8 cellular contexts compared by ENCODE assay signal in genomic region chr10:101066890-101067355, GRCh38. TPM values are rescaled to one million over a fixed set of nuclear protein-coding genes. Genes with fewer than 3 reads are reported as not detected.
DNase-seq lines count a peak whose midpoint lies in the region; ATAC-seq and TF ChIP-seq lines count a peak whose summit lies in the region.

No MANE protein-coding gene starts in this region.

- H3K27ac ChIP-seq in transverse colon, result peak overlapping the region; percentile 84 to 89 (median 86)

- CTCF ChIA-PET in activated naive CD4-positive, alpha-beta T cell treated with anti-CD3 and anti-CD28 coated beads for 36 hours (lab: Charles Lee), result interaction anchor here (0.6 to 13.7 kb wide), 15 partner anchors 8 to 714 kb away, joined by 3 to 326 read pairs (median 4); partner anchors contain the start of genes PDZD7 and SFXN3
- CTCF ChIA-PET in GM10248 (lab: Yijun Ruan, JAX), result interaction anchor here (0.8 to 23.4 kb wide), 8 partner anchors 9 to 75 kb away, joined by 3 to 855 read pairs (median 17); partner anchors contain the start of genes PDZD7 and SFXN3

- H3K27me3 Mint-ChIP-seq in activated naive CD4-positive, alpha-beta T cell treated with anti-CD3 and anti-CD28 coated beads for 36 hours (ENCODE audit: low read depth), result peaks cover 38% of the 10 kb centered on the region

- no peak for ATAC-seq in activated naive CD4-positive, alpha-beta T cell treated with anti-CD3 and anti-CD28 coated beads, Interleukin-2, amount 50 U/mL, for 72 hours
- ATAC-seq in left colon, result peak; percentile 4

- WGBS in transverse colon (ENCODE audit: low coverage in 1 of 2), 2 donors, result 1 to 3% methylated on average over 10 to 31 of the region's 31 CpGs

- H3K36me3 Mint-ChIP-seq in activated naive CD4-positive, alpha-beta T cell treated with anti-CD3 and anti-CD28 coated beads for 36 hours (ENCODE audit: low read depth), result no peaks in the 10 kb centered on the region
- H3K36me3 Mint-ChIP-seq in activated naive CD4-positive, alpha-beta T cell treated with anti-CD3 and anti-CD28 coated beads, Interleukin-2, amount 50 U/mL, for 72 hours, result no peaks in the 10 kb centered on the region

- H3K4me3 Mint-ChIP-seq in activated naive CD4-positive, alpha-beta T cell treated with anti-CD3 and anti-CD28 coated beads for 36 hours, result peak overlapping the region; percentile 66

- intact Hi-C loops in activated naive CD4-positive, alpha-beta T cell treated with anti-CD3 and anti-CD28 coated beads for 36 hours (cut with micrococcal nuclease), result no loop called here
- intact Hi-C loops in left colon (cut with DNase I, micrococcal nuclease) (no loop called here), transverse colon (cut with DNase I; ENCODE audit: low total_unique reads) (no loop called here)

- no peaks in the 10 kb centered on the region for H3K9me3 ChIP-seq in adipocyte (ENCODE audit: control insufficient read depth, low read length)
- H3K9me3 ChIP-seq in transverse colon, result no peaks in the 10 kb centered on the region

- in situ Hi-C loops in transverse colon (cut with MboI; ENCODE audit: low pct_ligation_motif_present in 1 of 4, low pct_unique_long_range_greater_than_20kb in 1 of 4, low sequenced_read_pairs in 3 of 4), result no loop called here

- H3K27ac Mint-ChIP-seq in activated naive CD4-positive, alpha-beta T cell treated with anti-CD3 and anti-CD28 coated beads for 36 hours, result no peak overlapping the region
- no peak overlapping the region for H3K27ac Mint-ChIP-seq in activated naive CD4-positive, alpha-beta T cell treated with anti-CD3 and anti-CD28 coated beads, Interleukin-2, amount 50 U/mL, for 72 hours

- peak; percentile 12 for DNase-seq in activated naive CD4-positive, alpha-beta T cell treated with anti-CD3 and anti-CD28 coated beads for 36 hours
- DNase-seq in activated naive CD4-positive, alpha-beta T cell treated with anti-CD3 and anti-CD28 coated beads, Interleukin-2, amount 50 U/mL, for 72 hours (ENCODE audit: low spot score in 2 of 2), result no peak
- no peak for DNase-seq in adipocyte (ENCODE audit: low read depth)
- DNase-seq in left colon, result no peak
- DNase-seq in transverse colon, result no peak
- no peak for DNase-seq in germinal center (ENCODE audit: low spot score)
- no peak for DNase-seq in GM10248 (ENCODE audit: extremely low spot score)
- no peak for DNase-seq in KG1 (lab: John Stamatoyannopoulos, UW)

- POLR2A ChIA-PET in GM10248 (lab: Yijun Ruan, JAX), result no interaction called here

- no peaks in the 10 kb centered on the region for H3K36me3 ChIP-seq in adipocyte (ENCODE audit: control insufficient read depth, insufficient read depth, low read length, severe bottlenecking)
- no peaks in the 10 kb centered on the region for H3K36me3 ChIP-seq in transverse colon

- no peaks in the 10 kb centered on the region for H3K9me3 Mint-ChIP-seq in activated naive CD4-positive, alpha-beta T cell treated with anti-CD3 and anti-CD28 coated beads for 36 hours
- no peaks in the 10 kb centered on the region for H3K9me3 Mint-ChIP-seq in activated naive CD4-positive, alpha-beta T cell treated with anti-CD3 and anti-CD28 coated beads, Interleukin-2, amount 50 U/mL, for 72 hours

- TF ChIP-seq POLR2A in transverse colon (IDR thresholded peaks at IDR 0.05), result no peak

- H3K4me1 ChIP-seq in adipocyte (ENCODE audit: control insufficient read depth, insufficient read depth, low read length) (peaks cover 42% of the 10 kb centered on the region), transverse colon (peaks cover 17 to 60% (median 41%) of the 10 kb centered on the region in 4 donors)

- H3K4me1 Mint-ChIP-seq in activated naive CD4-positive, alpha-beta T cell treated with anti-CD3 and anti-CD28 coated beads for 36 hours (ENCODE audit: low read depth), result peaks cover 28% of the 10 kb centered on the region

- peak overlapping the region; percentile 76 for H3K4me3 ChIP-seq in adipocyte (ENCODE audit: low read length)
- peak overlapping the region; percentile 42 to 64 (median 44) for H3K4me3 ChIP-seq in transverse colon

- peak overlapping the region; percentile 77 for H3K9ac ChIP-seq in adipocyte (ENCODE audit: low read length)

- TF ChIP-seq CTCF in transverse colon (IDR thresholded peaks at IDR 0.05) (no peak), GM10248 (IDR thresholded peaks at IDR 0.05; ENCODE audit: control extremely low read depth, extremely low read depth, low read depth, missing control alignments) (no peak)

- H3K27me3 ChIP-seq in adipocyte (replicated peaks; ENCODE audit: control insufficient read depth, insufficient read depth, low read length), result peaks cover 7% of the 10 kb centered on the region
- H3K27me3 ChIP-seq in transverse colon, result peaks cover 26% of the 10 kb centered on the region

- no peak for TF ChIP-seq EP300 in transverse colon (IDR thresholded peaks at IDR 0.05; ENCODE audit: low read depth)

RNA-seq across cellular contexts. Expression of gene KAZALD1, which starts 5.1 kb away (rescaled TPM):
- total RNA-seq in activated naive CD4-positive, alpha-beta T cell treated with anti-CD3 and anti-CD28 coated beads for 36 hours, result under 1 TPM; 0.52 to 0.62 TPM
- 1 to 10 TPM in 1 of 2 donors, under 1 TPM in 1; 0.60 to 1.3 TPM for total RNA-seq in activated naive CD4-positive, alpha-beta T cell treated with anti-CD3 and anti-CD28 coated beads, Interleukin-2, amount 50 U/mL, for 72 hours
- total RNA-seq in left colon (10 to 100 TPM; 17.7 to 21.0 TPM), transverse colon (10 to 100 TPM in 2 of 4 donors, 1 to 10 TPM in 2; 3.8 to 18.8 (median 10.0) TPM)

RNA-seq across cellular contexts. Expression of gene SFXN3, which starts 35.9 kb away (rescaled TPM):
- 10 to 100 TPM; 15.7 to 17.1 TPM for total RNA-seq in activated naive CD4-positive, alpha-beta T cell treated with anti-CD3 and anti-CD28 coated beads for 36 hours
- total RNA-seq in activated naive CD4-positive, alpha-beta T cell treated with anti-CD3 and anti-CD28 coated beads, Interleukin-2, amount 50 U/mL, for 72 hours, result 10 to 100 TPM; 36.9 to 43.9 TPM
- total RNA-seq in left colon, result 10 to 100 TPM; 14.7 to 22.0 TPM
- total RNA-seq in transverse colon, result 100 to 1,000 TPM in 1 of 4 donors, 10 to 100 TPM in 3; 47.8 to 442 (median 53.1) TPM

RNA-seq across cellular contexts. Expression of gene PDZD7, which starts 36.0 kb away (rescaled TPM):
- total RNA-seq in activated naive CD4-positive, alpha-beta T cell treated with anti-CD3 and anti-CD28 coated beads for 36 hours, result under 1 TPM; 0.37 to 0.62 TPM
- 1 to 10 TPM in 1 of 2 donors, under 1 TPM in 1; 0.80 to 1.3 TPM for total RNA-seq in activated naive CD4-positive, alpha-beta T cell treated with anti-CD3 and anti-CD28 coated beads, Interleukin-2, amount 50 U/mL, for 72 hours
- under 1 TPM; 0.21 to 0.78 TPM for total RNA-seq in left colon
- total RNA-seq in transverse colon, result 1 to 10 TPM in 1 of 4 donors, under 1 TPM in 2, not detected in 1; 0.27 to 2.0 (median 0.64) TPM
